In the genomic region with DNA sequence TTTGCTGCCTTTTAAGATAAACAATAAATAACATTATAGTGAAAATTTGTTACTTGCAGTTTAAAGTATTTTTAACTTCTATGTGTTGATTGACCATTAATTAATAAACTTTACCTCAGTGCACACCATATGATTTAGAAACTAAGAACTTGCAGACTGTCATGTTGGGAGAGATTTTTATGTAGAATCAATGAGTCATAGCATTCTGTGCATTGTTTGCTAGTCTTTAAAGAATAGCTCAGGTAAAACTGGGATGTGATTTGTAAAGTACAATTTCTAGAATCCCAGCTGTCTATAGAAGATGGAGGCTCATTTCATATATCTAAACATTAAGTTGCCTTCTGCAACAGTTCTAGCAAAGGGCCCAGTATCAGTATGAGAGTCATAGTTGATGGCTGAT, we compare ENCODE assay signal across 24 cellular contexts.
DNase-seq lines count a peak whose midpoint lies in the region; ATAC-seq, FAIRE-seq and TF ChIP-seq lines count a peak whose summit lies in the region.
"Had no signal": no experiment of that assay in that cellular context is flagged by ENCODE, and none has a peak within 500 bp of the region (broad histone marks: within the 10 kb centered on the region; RNA-seq: fewer than 3 reads in every experiment).

No MANE protein-coding gene starts in this region.

- H3K4me2 ChIP-seq in A549 (peak overlapping the region; percentile 32; the same call in 1 of the 3 replicates), astrocyte (ENCODE audit: low read length) (no peak overlapping the region)
- H3K4me2 ChIP-seq: GM23338 had no signal

- H4K20me1 ChIP-seq in astrocyte (ENCODE audit: insufficient read depth, low read length), result no peaks in the 10 kb centered on the region

- FAIRE-seq in A549 (lab: Jason Lieb, UNC), result peak; percentile 67
- no peak for FAIRE-seq in astrocyte (lab: Jason Lieb, UNC)
- FAIRE-seq: GM12892 had no signal

- no peaks in the 10 kb centered on the region for H3K36me3 ChIP-seq in astrocyte (ENCODE audit: insufficient read depth, low read length)
- no peaks in the 10 kb centered on the region for H3K36me3 ChIP-seq in ovary
- no peaks in the 10 kb centered on the region for H3K36me3 ChIP-seq in BE2C
- H3K36me3 ChIP-seq: HAP-1 had no signal

- H3K9me3 ChIP-seq in A549, result no peaks in the 10 kb centered on the region
- H3K9me3 ChIP-seq in astrocyte (ENCODE audit: insufficient read depth, low read depth, low read length), result no peaks in the 10 kb centered on the region
- H3K9me3 ChIP-seq in ovary, result no peaks in the 10 kb centered on the region
- H3K9me3 ChIP-seq in BE2C, result no peaks in the 10 kb centered on the region
- H3K9me3 ChIP-seq: HAP-1 had no signal

- H3K9me3 Mint-ChIP-seq in astrocyte (ENCODE audit: unreplicated experiment), result no peaks in the 10 kb centered on the region
- H3K9me3 Mint-ChIP-seq: GM23338 had no signal

- H3K4me1 Mint-ChIP-seq in astrocyte (ENCODE audit: low read depth, unreplicated experiment), result peaks cover 4% of the 10 kb centered on the region
- H3K4me1 Mint-ChIP-seq: CD4-positive, alpha-beta memory T cell; IgD-negative memory B cell had no signal

- H3K27ac Mint-ChIP-seq in astrocyte (ENCODE audit: unreplicated experiment), result no peak overlapping the region
- H3K27ac Mint-ChIP-seq: CD4-positive, alpha-beta memory T cell; GM23338; IgD-negative memory B cell had no signal

- no peak for ATAC-seq in A549
- ATAC-seq in GM21423 (IDR thresholded peaks at IDR 0.05; ENCODE audit: unreplicated experiment), result no peak
- ATAC-seq: GM23338, Panc1 had no signal

- CTCF ChIA-PET in A549 (lab: Yijun Ruan, JAX), result interaction anchor here (1.0 kb wide), 1 partner anchor 458 kb away, joined by 5 read pairs; no protein-coding TSS in a partner anchor

- H3K27ac ChIP-seq in A549, result no peak overlapping the region
- H3K27ac ChIP-seq in astrocyte (ENCODE audit: low read depth, low read length), result no peak overlapping the region
- no peak overlapping the region for H3K27ac ChIP-seq in ovary
- H3K27ac ChIP-seq: HL-60 had no signal

- POLR2A ChIA-PET in A549 (lab: Yijun Ruan, JAX), result no interaction called here

- H3K9ac ChIP-seq in astrocyte (ENCODE audit: low read length), result no peak overlapping the region

- no peak overlapping the region for H3K4me3 Mint-ChIP-seq in astrocyte (ENCODE audit: unreplicated experiment)
- H3K4me3 Mint-ChIP-seq: CD4-positive, alpha-beta memory T cell; GM23338; IgD-negative memory B cell had no signal

- intact Hi-C loops in ovary (cut with DNase I), result no loop called here

- no peak for TF ChIP-seq EP300 in A549 (IDR thresholded peaks at IDR 0.05)
- TF ChIP-seq EP300 in Ishikawa (IDR thresholded peaks at IDR 0.05; ENCODE audit: borderline replicate concordance), result no peak
- TF ChIP-seq EP300 in ovary (IDR thresholded peaks at IDR 0.05), result no peak

- TF ChIP-seq CTCF in A549 (IDR thresholded peaks at IDR 0.05), result no peak
- TF ChIP-seq CTCF in astrocyte (IDR thresholded peaks at IDR 0.05; ENCODE audit: insufficient read depth, low read depth, low read length), result no peak
- TF ChIP-seq CTCF in ovary (IDR thresholded peaks at IDR 0.05), result no peak
- no peak for TF ChIP-seq CTCF in BE2C (IDR thresholded peaks at IDR 0.05; ENCODE audit: low read depth, low read length)

- DNase-seq in A549 (ENCODE audit: low read depth in 1 of 2, low spot score in 1 of 2) (no peak), astrocyte (ENCODE audit: low read depth) (peak; percentile 6), iris pigment epithelial cell (ENCODE audit: low read depth) (peak; percentile 19), ovary (no peak), BE2C (no peak)
- DNase-seq: AML-193; C1 segment of cervical spinal cord; CD4-positive, alpha-beta memory T cell; COR-L47; DMS79 treated with DMSO at 0.1 percent for 48 hours; NCI-H1048; NCI-H1417; NCI-H1694; NCI-H2029 treated with DMSO at 0.1 percent for 48 hours; NCI-H2227 treated with DMSO at 0.1 percent for 48 hours; NCI-H526 treated with DMSO at 0.1 percent for 48 hours had no signal

- no peaks in the 10 kb centered on the region for H3K79me2 ChIP-seq in astrocyte (ENCODE audit: insufficient read depth, low read length)

- H3K4me1 ChIP-seq in A549 (peaks cover 11% of the 10 kb centered on the region; the same call in 2 of the 3 replicates), astrocyte (ENCODE audit: insufficient read depth, low read length) (no peaks in the 10 kb centered on the region), ovary (ENCODE audit: insufficient read depth) (no peaks in the 10 kb centered on the region), BE2C (no peaks in the 10 kb centered on the region)
- H3K4me1 ChIP-seq: HAP-1 had no signal

- H3K27me3 Mint-ChIP-seq in astrocyte (ENCODE audit: low read depth, unreplicated experiment), result no peaks in the 10 kb centered on the region
- H3K27me3 Mint-ChIP-seq: CD4-positive, alpha-beta memory T cell; IgD-negative memory B cell had no signal

- H3K36me3 Mint-ChIP-seq in astrocyte (ENCODE audit: low read depth, unreplicated experiment), result no peaks in the 10 kb centered on the region
- H3K36me3 Mint-ChIP-seq: CD4-positive, alpha-beta memory T cell; IgD-negative memory B cell had no signal

- H3K27me3 ChIP-seq in astrocyte (ENCODE audit: insufficient read depth, low read length) (no peaks in the 10 kb centered on the region), ovary (no peaks in the 10 kb centered on the region), BE2C (no peaks in the 10 kb centered on the region)

- H3K4me3 ChIP-seq in A549 (no peak overlapping the region), astrocyte (ENCODE audit: insufficient read depth, low read depth, low read length) (no peak overlapping the region), ovary (no peak overlapping the region), BE2C (ENCODE audit: low read depth, low read length) (no peak overlapping the region)
- H3K4me3 ChIP-seq: GM23338, HAP-1 had no signal

- H2AFZ ChIP-seq in astrocyte (ENCODE audit: low read depth, low read length), result no peak overlapping the region
- H2AFZ ChIP-seq: GM23338 had no signal

- TF ChIP-seq RAD21 in A549 (conservative IDR thresholded peaks at IDR 0.05 in 1 of 2, IDR thresholded peaks at IDR 0.05 in 1 of 2), result no peak
- no peak for TF ChIP-seq RAD21 in Ishikawa (IDR thresholded peaks at IDR 0.05; ENCODE audit: low read depth)

- no peak for TF ChIP-seq POLR2A in A549 (IDR thresholded peaks at IDR 0.05; ENCODE audit: low read length)
- TF ChIP-seq POLR2A in ovary (IDR thresholded peaks at IDR 0.05), result no peak

TF ChIP-seq in A549, 52 proteins besides CTCF, POLR2A, EP300 and RAD21:
- TF ChIP-seq ATOH8 (CRISPR knock-in tag; IDR thresholded peaks at IDR 0.05; ENCODE audit: low read depth) (no peak), NPAS2 (CRISPR knock-in tag; IDR thresholded peaks at IDR 0.05; ENCODE audit: borderline replicate concordance) (no peak), MYC (IDR thresholded peaks at IDR 0.05; ENCODE audit: borderline replicate concordance, low read length) (no peak), MAFK (IDR thresholded peaks at IDR 0.05; ENCODE audit: partially characterized antibody) (no peak), FOSL2 (IDR thresholded peaks at IDR 0.05) (no peak), FOSL2 (CRISPR knock-in tag; IDR thresholded peaks at IDR 0.05) (peak; percentile 53)

TF ChIP-seq in Ishikawa, 13 proteins besides CTCF, POLR2A, EP300 and RAD21:
- TF ChIP-seq FOXM1 (IDR thresholded peaks at IDR 0.05; ENCODE audit: borderline replicate concordance, low read depth), result no peak
- 0 out of 2 replicates have a peak, but pooled peaks have one; percentile 16 for TF ChIP-seq TEAD4 (IDR thresholded peaks at IDR 0.05)

Comparison
In these comparisons a context has a peak if more than half of its experiments do, and no peak if none do; other contexts are left out.
1. DNase-seq: peak in astrocyte (single experiment) and iris pigment epithelial cell (single experiment); none in A549 (0 of 2), ovary (0 of 5) and BE2C (single experiment).